In genomic region chr1:56644064-56644940, GRCh38 we compare ENCODE assay signal across 8 cellular contexts. TPM values are rescaled to one million over a fixed set of nuclear protein-coding genes. Genes with fewer than 3 reads are reported as not detected.
DNase-seq lines count a peak whose midpoint lies in the region; ATAC-seq, FAIRE-seq and TF ChIP-seq lines count a peak whose summit lies in the region.

No MANE protein-coding gene starts in this region.

- H3K4me1 ChIP-seq in HepG2 (ENCODE audit: insufficient read depth, low read length): peaks cover 46% of the 10 kb centered on the region
- peaks cover 0 to 20% (median 1%) of the 10 kb centered on the region in 4 donors for H3K4me1 ChIP-seq in tibial nerve

- no peak for FAIRE-seq in HepG2 (lab: Jason Lieb, UNC)

- no peaks in the 10 kb centered on the region for H3K36me3 Mint-ChIP-seq in CD4-positive, alpha-beta T cell (ENCODE audit: low read depth)
- peaks cover 3% of the 10 kb centered on the region for H3K36me3 Mint-ChIP-seq in IgD-negative memory B cell

- peaks cover 51% of the 10 kb centered on the region for H3K27me3 ChIP-seq in CD4-positive, alpha-beta T cell (ENCODE audit: control insufficient read depth, insufficient read depth, low read length)
- H3K27me3 ChIP-seq in HepG2 (ENCODE audit: control insufficient read depth in 1 of 2, insufficient read depth in 2 of 2, low read length in 2 of 2): no peaks in the 10 kb centered on the region; a peak in 1 of 5 replicates
- H3K27me3 ChIP-seq in tibial nerve: no peaks in the 10 kb centered on the region

- no peak for DNase-seq in CD4-positive, alpha-beta T cell
- DNase-seq in cerebellar cortex (ENCODE audit: low spot score) (peak; percentile 57), HepG2 (ENCODE audit: low spot score) (peak; percentile 3), tibial nerve (ENCODE audit: low spot score in 2 of 2) (no peak), erythroblast (lab: John Stamatoyannopoulos, UW) (no peak)

- H3K4me2 ChIP-seq in HepG2 (ENCODE audit: low read depth, low read length): peak overlapping the region; percentile 76

- no peaks in the 10 kb centered on the region for H3K9me3 ChIP-seq in CD4-positive, alpha-beta T cell (ENCODE audit: control insufficient read depth, low read length)
- no peaks in the 10 kb centered on the region for H3K9me3 ChIP-seq in HepG2 (ENCODE audit: low read length)
- no peaks in the 10 kb centered on the region for H3K9me3 ChIP-seq in tibial nerve

- H2AFZ ChIP-seq in HepG2 (ENCODE audit: low read length): no peak overlapping the region

- H3K4me1 Mint-ChIP-seq in CD4-positive, alpha-beta T cell (ENCODE audit: low read depth): peaks cover 5% of the 10 kb centered on the region
- peaks cover 6 to 16% (median 16%) of the 10 kb centered on the region in 3 donors for H3K4me1 Mint-ChIP-seq in IgD-negative memory B cell

- peaks cover 39% of the 10 kb centered on the region for H3K79me2 ChIP-seq in HepG2 (ENCODE audit: insufficient read depth, low read length)

- H3K9me3 Mint-ChIP-seq in CD4-positive, alpha-beta T cell: no peaks in the 10 kb centered on the region
- peaks cover 0 to 3% (median 0%) of the 10 kb centered on the region in 3 donors for H3K9me3 Mint-ChIP-seq in IgD-negative memory B cell

- no peak overlapping the region for H3K27ac ChIP-seq in CD4-positive, alpha-beta T cell (ENCODE audit: low read depth, low read length)
- H3K27ac ChIP-seq in HepG2 (ENCODE audit: extremely low read length, insufficient read depth, low read length) (peak overlapping the region; percentile 78), tibial nerve (peak overlapping the region; percentile 43 to 86 (median 70))

- ATAC-seq in CD4-positive, alpha-beta T cell (ENCODE audit: poor library complexity): no peak
- peak; percentile 51 for ATAC-seq in HepG2
- ATAC-seq in GM21528 (IDR thresholded peaks at IDR 0.05; ENCODE audit: low FRiP score, unreplicated experiment): no peak
- no peak for ATAC-seq in HG03354 (IDR thresholded peaks at IDR 0.05; ENCODE audit: poor library complexity, severe bottlenecking, unreplicated experiment)

- no peak for TF ChIP-seq RAD21 in HepG2 (CRISPR knock-in tag; IDR thresholded peaks at IDR 0.05)

- peaks cover 68% of the 10 kb centered on the region for H3K27me3 Mint-ChIP-seq in CD4-positive, alpha-beta T cell
- H3K27me3 Mint-ChIP-seq in IgD-negative memory B cell: peaks cover 25% of the 10 kb centered on the region

- TF ChIP-seq EP300 in HepG2 (IDR thresholded peaks at IDR 0.05; ENCODE audit: low read depth in 2 of 2, low read length in 2 of 2): no peak
- TF ChIP-seq EP300 in HepG2 (CRISPR knock-in tag; IDR thresholded peaks at IDR 0.05; ENCODE audit: borderline replicate concordance): no peak
- no peak for TF ChIP-seq EP300 in tibial nerve (IDR thresholded peaks at IDR 0.05)

- peak overlapping the region; percentile 35 for H3K4me3 Mint-ChIP-seq in CD4-positive, alpha-beta T cell
- H3K4me3 Mint-ChIP-seq in IgD-negative memory B cell: peak overlapping the region; percentile 72 to 91 (median 82)

- TSS peak; percentile 87 for BruUV-seq in HepG2 (replicated peaks; lab: Mats Ljungman, UMichigan)

- 3% methylated on average over 24 of the region's 24 CpGs for WGBS in HepG2 (ENCODE audit: low lambda C conversion rate)
- 13 to 21% methylated on average over 24 of the region's 24 CpGs for WGBS in tibial nerve, 2 donors

- H3K4me3 ChIP-seq in HepG2 (replicated peaks in 1 of 3; ENCODE audit: insufficient read depth in 1 of 3, low read depth in 2 of 3, low read length in 3 of 3) (peak overlapping the region; percentile 69 to 87 (median 80)), tibial nerve (peak overlapping the region; percentile 54 to 88 (median 82))

- no peak overlapping the region for H3K27ac Mint-ChIP-seq in CD4-positive, alpha-beta T cell
- H3K27ac Mint-ChIP-seq in IgD-negative memory B cell: peak overlapping the region in 1 of 3 donors; percentile 32

- CTCF ChIA-PET in CD4-positive, alpha-beta T cell (lab: Charles Lee): no interaction called here
- CTCF ChIA-PET in HepG2 (lab: Yijun Ruan, JAX; ENCODE audit: low intra/inter-chr PET ratio, low total read pairs): interaction anchor here (1.3 kb wide), 1 partner anchor 65 kb away, joined by 3 read pairs; no protein-coding TSS in a partner anchor

- in situ Hi-C loops in HepG2 (cut with HindIII; ENCODE audit: extremely low pct_ligation_motif_present, low pct_unique_long_range_greater_than_20kb): no loop called here

- intact Hi-C loops in CD4-positive, alpha-beta T cell (cut with DNase I, micrococcal nuclease): no loop called here
- intact Hi-C loops in HepG2 (cut with micrococcal nuclease; ENCODE audit: unreplicated experiment): no loop called here

- H3K36me3 ChIP-seq in HepG2 (replicated peaks in 1 of 2; ENCODE audit: control insufficient read depth in 1 of 2, insufficient read depth in 2 of 2, low read length in 2 of 2) (no peaks in the 10 kb centered on the region), tibial nerve (no peaks in the 10 kb centered on the region)

- peak overlapping the region; percentile 86 for H3K9ac ChIP-seq in HepG2 (ENCODE audit: insufficient read depth, low read depth, low read length)

- TF ChIP-seq CTCF in CD4-positive, alpha-beta T cell (IDR thresholded peaks at IDR 0.05): no peak
- TF ChIP-seq CTCF in HepG2 (CRISPR knock-in tag; IDR thresholded peaks at IDR 0.05) (no peak), tibial nerve (IDR thresholded peaks at IDR 0.05) (no peak)

- H4K20me1 ChIP-seq in HepG2 (ENCODE audit: insufficient read depth, low read length): no peaks in the 10 kb centered on the region; the same call in 1 of the 2 replicates

- TF ChIP-seq POLR2A in HepG2 (IDR thresholded peaks at IDR 0.05; ENCODE audit: insufficient read depth in 1 of 2, low read depth in 2 of 2, low read length in 2 of 2): no peak
- TF ChIP-seq POLR2A in tibial nerve (IDR thresholded peaks at IDR 0.05): no peak
- no peak for TF ChIP-seq POLR2A in erythroblast (IDR thresholded peaks at IDR 0.05; ENCODE audit: low read length)

- POLR2A ChIA-PET in CD4-positive, alpha-beta T cell (lab: Charles Lee): no interaction called here
- POLR2A ChIA-PET in HepG2 (lab: Yijun Ruan, JAX): interaction anchor here (0.7 to 2.3 kb wide), 3 partner anchors 20 to 67 kb away, joined by 3 to 18 read pairs (median 4); no protein-coding TSS in a partner anchor

TF ChIP-seq in HepG2, 621 proteins besides CTCF, POLR2A, EP300 and RAD21 (continues in another document):
- TF ChIP-seq ISL2 (CRISPR knock-in tag; IDR thresholded peaks at IDR 0.05): 0 out of 2 replicates have a peak, but pooled peaks have one; percentile 5
- peak; percentile 28 for TF ChIP-seq HNRNPK (IDR thresholded peaks at IDR 0.05; ENCODE audit: low read depth, low read length, poor library complexity, severe bottlenecking)
- TF ChIP-seq KDM5B (CRISPR knock-in tag; IDR thresholded peaks at IDR 0.05; ENCODE audit: borderline replicate concordance): no peak
- TF ChIP-seq HNF4G (IDR thresholded peaks at IDR 0.05; ENCODE audit: borderline replicate concordance, low read depth, low read length): no peak
- TF ChIP-seq HNF4G (CRISPR knock-in tag; IDR thresholded peaks at IDR 0.05; ENCODE audit: borderline replicate concordance, low read depth): 0 out of 2 replicates have a peak, but pooled peaks have one; percentile 8
- TF ChIP-seq ZNF12 (CRISPR knock-in tag; IDR thresholded peaks at IDR 0.05): 0 out of 2 replicates have a peak, but pooled peaks have one; percentile 17
- 0 out of 2 replicates have a peak, but pooled peaks have one; percentile 18 for TF ChIP-seq ARNTL (CRISPR knock-in tag; IDR thresholded peaks at IDR 0.05)
- no peak for TF ChIP-seq TBP (CRISPR knock-in tag; IDR thresholded peaks at IDR 0.05)
- TF ChIP-seq CREB1 (IDR thresholded peaks at IDR 0.05): no peak
- peak; percentile 43; the same call in 1 of the 2 replicates for TF ChIP-seq CREB1 (CRISPR knock-in tag; IDR thresholded peaks at IDR 0.05)
- no peak for TF ChIP-seq NKX3-1 (CRISPR knock-in tag; IDR thresholded peaks at IDR 0.05)
- no peak for TF ChIP-seq SOX6 (IDR thresholded peaks at IDR 0.05)
- peak; percentile 27; the same call in 1 of the 2 replicates for TF ChIP-seq SOX6 (CRISPR knock-in tag; IDR thresholded peaks at IDR 0.05)
- TF ChIP-seq DMAP1 (CRISPR knock-in tag; IDR thresholded peaks at IDR 0.05): peak; percentile 49; the same call in 1 of the 2 replicates
- 0 out of 2 replicates have a peak, but pooled peaks have one; percentile 39 for TF ChIP-seq ZNF343 (CRISPR knock-in tag; IDR thresholded peaks at IDR 0.05)
- TF ChIP-seq ZFYVE20 (CRISPR knock-in tag; IDR thresholded peaks at IDR 0.05; ENCODE audit: borderline replicate concordance, low read depth): no peak
- peak; percentile 24; the same call in 1 of the 2 replicates for TF ChIP-seq SAP130 (CRISPR knock-in tag; IDR thresholded peaks at IDR 0.05; ENCODE audit: low read depth)
- 0 out of 2 replicates have a peak, but pooled peaks have one; percentile 0 for TF ChIP-seq CBFB (CRISPR knock-in tag; IDR thresholded peaks at IDR 0.05)

RNA-seq across cellular contexts. Expression of gene PRKAA2, which starts 0.8 kb away (rescaled TPM):
- total RNA-seq in CD4-positive, alpha-beta T cell: not detected
- polyA plus RNA-seq in IgD-negative memory B cell (not detected), HepG2 (2011; rRNA removed) (5.6 and 7.5 TPM in 2 replicates)
- total RNA-seq in HepG2 (2016; rRNA removed; fragmentation: Illumina TruSeq; extraction: Trizol) (6.0 and 8.6 TPM in 2 replicates), tibial nerve (10 to 100 TPM in 2 of 4 donors, 1 to 10 TPM in 2; 7.8 to 11.6 (median 10.2) TPM)
- 0.71 and 0.97 TPM in 2 replicates for total RNA-seq in HepG2 (2016; cell fraction: cytosol; rRNA removed; fragmentation: Illumina TruSeq; extraction: Trizol; ENCODE audit: low read depth)
- total RNA-seq in HepG2 (2016; cell fraction: insoluble cytoplasmic fraction; rRNA removed; fragmentation: Illumina TruSeq; extraction: Trizol): 5.6 and 8.1 TPM in 2 replicates
- 2.4 and 3.1 TPM in 2 replicates for total RNA-seq in HepG2 (2016; cell fraction: membrane; rRNA removed; fragmentation: Illumina TruSeq; extraction: Trizol)
- 9.4 and 10.0 TPM in 2 replicates for total RNA-seq in HepG2 (2016; cell fraction: nucleus; rRNA removed; fragmentation: Illumina TruSeq; extraction: Trizol)
- 2.1 and 3.7 TPM in 2 replicates for polyA plus RNA-seq in HepG2 (2011; cell fraction: cytosol; rRNA removed)
- polyA plus RNA-seq in HepG2 (2011; cell fraction: nucleus; rRNA removed): 5.2 and 7.1 TPM in 2 replicates
- polyA plus RNA-seq in HepG2 (2012): 7.4 and 7.9 TPM in 2 replicates
- polyA plus RNA-seq in HepG2 (2016; cell fraction: cytosol; fragmentation: Illumina TruSeq; extraction: Trizol; ENCODE audit: low read depth): 0.31 and 0.33 TPM in 2 replicates
- polyA plus RNA-seq in HepG2 (2016; cell fraction: insoluble cytoplasmic fraction; fragmentation: Illumina TruSeq; extraction: Trizol; ENCODE audit: low read depth): 5.8 TPM in 2 replicates
- 0.77 and 1.1 TPM in 2 replicates for polyA plus RNA-seq in HepG2 (2016; cell fraction: membrane; fragmentation: Illumina TruSeq; extraction: Trizol; ENCODE audit: low read depth)
- polyA plus RNA-seq in HepG2 (2016; cell fraction: nucleus; fragmentation: Illumina TruSeq; extraction: Trizol; ENCODE audit: insufficient read depth, low read depth): 8.6 and 9.8 TPM in 2 replicates
- 9.3 and 9.6 TPM in 2 replicates for polyA minus RNA-seq in HepG2 (2011; rRNA and poly(A)+ RNA removed; ENCODE audit: low replicate concordance)
- polyA minus RNA-seq in HepG2 (2011; cell fraction: cytosol; rRNA and poly(A)+ RNA removed): 8.8 and 10.5 TPM in 2 replicates
- 31.1 and 31.5 TPM in 2 replicates for polyA minus RNA-seq in HepG2 (2011; cell fraction: nucleus; rRNA and poly(A)+ RNA removed)

Comparison
In these comparisons a context has a peak if more than half of its experiments do, and no peak if none do; other contexts are left out.
1. DNase-seq: peak in cerebellar cortex (single experiment) and HepG2 (single experiment); none in CD4-positive, alpha-beta T cell (0 of 10), tibial nerve (0 of 2) and erythroblast (0 of 2).